ENCODE assay signal across 8 cellular contexts in the genomic region with DNA sequence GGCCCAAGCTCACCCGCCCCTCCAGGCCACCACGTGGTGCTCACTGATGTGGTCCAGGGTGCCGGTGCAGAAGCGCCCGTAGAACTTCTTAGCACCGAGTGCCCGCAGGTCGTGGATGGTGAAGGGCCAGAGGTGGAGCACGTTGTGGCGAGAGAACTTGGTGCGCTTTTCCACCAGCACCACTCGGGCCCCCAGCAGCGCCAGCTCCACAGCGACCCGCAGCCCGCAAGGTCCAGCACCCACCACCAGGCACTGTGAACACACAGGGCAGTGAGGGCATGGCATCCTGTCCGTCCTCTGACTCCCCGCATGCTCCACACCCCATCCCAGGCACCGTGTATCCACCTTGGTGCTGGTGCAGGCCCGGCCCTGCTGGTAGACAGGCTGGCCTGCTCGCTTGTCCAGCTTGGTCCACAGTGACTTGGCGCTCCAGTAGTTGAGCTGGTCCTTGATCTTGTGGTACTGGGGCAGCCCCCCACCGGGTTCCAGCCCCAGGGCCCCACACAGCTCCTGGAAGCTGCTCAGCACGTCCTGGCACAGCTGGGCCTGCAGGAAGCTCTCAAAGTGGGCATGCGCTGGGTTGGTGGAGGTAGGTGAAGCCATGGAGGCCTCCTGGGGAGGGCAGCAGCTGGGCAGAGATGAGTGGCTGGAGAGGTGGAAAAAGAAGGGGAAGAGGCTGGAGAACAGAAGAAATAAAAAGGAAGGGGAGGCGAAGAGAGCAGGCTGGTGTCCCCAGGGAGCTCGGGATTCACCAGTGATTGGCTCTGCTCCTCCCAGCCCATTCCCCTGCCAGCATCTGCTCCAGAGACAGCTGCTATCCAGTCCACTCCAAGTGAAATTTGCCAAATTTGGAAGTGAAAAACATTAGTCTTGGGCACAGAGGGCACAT. TPM values are rescaled to one million over a fixed set of nuclear protein-coding genes. Genes with fewer than 3 reads are reported as not detected.
A peak's percentile ranks its signal among the peaks of the same experiment; 100 is the strongest.
DNase-seq lines count a peak whose midpoint lies in the region; ATAC-seq and TF ChIP-seq lines count a peak whose summit lies in the region.

No MANE protein-coding gene starts in this region.

- intact Hi-C loops in stomach (cut with DNase I; ENCODE audit: low total_unique reads): no loop called here

- no peak for ATAC-seq in HG02588 (IDR thresholded peaks at IDR 0.05; ENCODE audit: unreplicated experiment)

- H3K9me3 ChIP-seq in stomach: no peaks in the 10 kb centered on the region

- H3K27ac ChIP-seq in stomach: peak overlapping the region in 4 of 5 donors; percentile 85 to 89 (median 87)

- H3K4me3 ChIP-seq in stomach: peak overlapping the region in 3 of 4 donors; percentile 65 to 71 (median 65)

- DNase-seq in activated CD8-positive, alpha-beta memory T cell treated with anti-CD3 and anti-CD28 coated beads for 24 hours: peak; percentile 60
- DNase-seq in activated CD8-positive, alpha-beta memory T cell treated with anti-CD3 and anti-CD28 coated beads, Interleukin-2, amount 50 U/mL, for 48 hours: no peak
- DNase-seq in RPMI7951 (ENCODE audit: low read depth) (peak; percentile 28), fibroblast of the conjunctiva (ENCODE audit: low read depth) (peak; percentile 41), stomach (no peak), SW 1271 (lab: John Stamatoyannopoulos, UW) (no peak), NK-92 (lab: John Stamatoyannopoulos, UW; ENCODE audit: unreplicated experiment) (no peak)

- peaks cover 10 to 24% (median 16%) of the 10 kb centered on the region in 4 donors for H3K36me3 ChIP-seq in stomach

- H3K27me3 ChIP-seq in stomach: no peaks in the 10 kb centered on the region

- no peak for TF ChIP-seq EP300 in stomach (IDR thresholded peaks at IDR 0.05)

- WGBS in stomach, 5 donors: 87 to 94% (median 92%) methylated on average over 14 to 27 of the region's 27 CpGs

- TF ChIP-seq CTCF in stomach (IDR thresholded peaks at IDR 0.05): no peak

- peaks cover 30 to 57% (median 37%) of the 10 kb centered on the region in 4 donors for H3K4me1 ChIP-seq in stomach

- TF ChIP-seq POLR2A in stomach (IDR thresholded peaks at IDR 0.05): no peak

RNA-seq across cellular contexts. Expression of a gene that starts 1.7 kb away (rescaled TPM):
- 19.9 and 22.3 TPM in 2 replicates for total RNA-seq in RPMI7951 (2014; rRNA removed; shearing (Covaris generic))
- total RNA-seq in stomach: 100 to 1,000 TPM in 3 of 5 donors, 10 to 100 TPM in 2; 13.8 to 205 (median 101) TPM
- 10 to 100 TPM; 15.8 to 18.5 (median 15.8) TPM for polyA plus RNA-seq in stomach

RNA-seq across cellular contexts. Expression of a gene that starts 13.3 kb away (rescaled TPM):
- total RNA-seq in RPMI7951 (2014; rRNA removed; shearing (Covaris generic)): 11.2 and 11.5 TPM in 2 replicates
- 10 to 100 TPM; 10.7 to 80.5 (median 17.2) TPM for total RNA-seq in stomach
- 10 to 100 TPM; 14.0 to 21.8 (median 17.6) TPM for polyA plus RNA-seq in stomach

RNA-seq across cellular contexts. Expression of a gene that starts 13.4 kb away (rescaled TPM):
- 1.1 and 1.7 TPM in 2 replicates for total RNA-seq in RPMI7951 (2014; rRNA removed; shearing (Covaris generic))
- total RNA-seq in stomach: 1 to 10 TPM in 3 of 5 donors, not detected in 2; 1.4 to 8.6 (median 3.2) TPM
- 1 to 10 TPM; 1.0 to 4.0 (median 2.7) TPM for polyA plus RNA-seq in stomach

RNA-seq across cellular contexts. Expression of a gene that starts 29.2 kb away (rescaled TPM):
- total RNA-seq in RPMI7951 (2014; rRNA removed; shearing (Covaris generic)): 7.9 and 8.4 TPM in 2 replicates
- total RNA-seq in stomach: 1 to 10 TPM; 1.4 to 9.3 (median 6.8) TPM
- polyA plus RNA-seq in stomach: 1 to 10 TPM; 2.3 to 3.2 (median 2.6) TPM

Comparison
In these comparisons a context has a peak if more than half of its experiments do, and no peak if none do; other contexts are left out.
1. DNase-seq: peak in activated CD8-positive, alpha-beta memory T cell treated with anti-CD3 and anti-CD28 coated beads for 24 hours (single experiment), RPMI7951 (single experiment) and fibroblast of the conjunctiva (single experiment); none in activated CD8-positive, alpha-beta memory T cell treated with anti-CD3 and anti-CD28 coated beads, Interleukin-2, amount 50 U/mL, for 48 hours (single experiment), stomach (single experiment), SW 1271 (0 of 2) and NK-92 (single experiment).